Comparison of ENCODE assay signal across 10 cellular contexts in genomic region chr3:49131576-49131975, GRCh38. TPM values are rescaled to one million over a fixed set of nuclear protein-coding genes. Genes with fewer than 3 reads are reported as not detected.
A peak's percentile ranks its signal among the peaks of the same experiment; 100 is the strongest.
DNase-seq lines count a peak whose midpoint lies in the region; TF ChIP-seq lines count a peak whose summit lies in the region.
"Had no signal": no experiment of that assay in that cellular context is flagged by ENCODE, and none has a peak within 500 bp of the region (broad histone marks: within the 10 kb centered on the region; RNA-seq: fewer than 3 reads in every experiment).

No MANE protein-coding gene starts in this region.

- DNase-seq in right atrium auricular region (ENCODE audit: low spot score), result no peak
- DNase-seq in cardiac septum (ENCODE audit: low spot score), result no peak
- DNase-seq in fibroblast of the aortic adventitia (ENCODE audit: low read depth), result no peak
- peak; percentile 58 for DNase-seq in osteoblast (ENCODE audit: insufficient read length, low spot score, missing footprints)
- DNase-seq in RPMI8226, result no peak
- DNase-seq in NCI-H2081 treated with DMSO at 0.1 percent for 48 hours (lab: John Stamatoyannopoulos, UW), result no peak
- DNase-seq in NCI-H1048 (lab: John Stamatoyannopoulos, UW), result no peak
- no peak for DNase-seq in RKO (ENCODE audit: low spot score)
- DNase-seq: NCI-H1417; stimulated activated CD4-positive, alpha-beta T cell treated with anti-CD3 and anti-CD28 coated beads, Interleukin-2, amount 100 ng/mL, for 24 hours had no signal

- H3K27me3 ChIP-seq in right atrium auricular region (no peaks in the 10 kb centered on the region), osteoblast (ENCODE audit: insufficient read depth, low read length) (no peaks in the 10 kb centered on the region)

- H3K27ac ChIP-seq in right atrium auricular region (peak overlapping the region; percentile 90 to 92), osteoblast (ENCODE audit: low read depth, low read length) (peak overlapping the region; percentile 88)

- H3K36me3 ChIP-seq in right atrium auricular region (peaks cover 49% of the 10 kb centered on the region), osteoblast (ENCODE audit: insufficient read depth, low read length) (peaks cover 49% of the 10 kb centered on the region)

- peaks cover 0 to 31% of the 10 kb centered on the region in 2 donors for H3K4me1 ChIP-seq in right atrium auricular region
- H3K4me1 ChIP-seq in osteoblast (ENCODE audit: insufficient read depth, low read length), result peaks cover 16% of the 10 kb centered on the region

- intact Hi-C loops in cardiac septum (cut with DNase I), result loop anchor here (5.0 kb wide), 2 partner anchors 114 to 146 kb away; partner anchors contain the start of genes C3orf62 and DALRD3

- TF ChIP-seq CTCF in right atrium auricular region (IDR thresholded peaks at IDR 0.05) (no peak), fibroblast of the aortic adventitia (IDR thresholded peaks at IDR 0.05; ENCODE audit: insufficient read depth, low read length) (no peak), osteoblast (IDR thresholded peaks at IDR 0.05; ENCODE audit: extremely low read depth, low read depth, low read length) (no peak)

- H4K20me1 ChIP-seq in osteoblast (ENCODE audit: insufficient read depth, low read length), result peaks cover 26% of the 10 kb centered on the region

- no peaks in the 10 kb centered on the region for H3K9me3 ChIP-seq in right atrium auricular region
- no peaks in the 10 kb centered on the region for H3K9me3 ChIP-seq in osteoblast (ENCODE audit: low read depth, low read length)

- H2AFZ ChIP-seq in osteoblast (ENCODE audit: low read length), result no peak overlapping the region

- H3K4me2 ChIP-seq in osteoblast (ENCODE audit: insufficient read depth, low read length), result peak overlapping the region; percentile 99

- H3K79me2 ChIP-seq in osteoblast (ENCODE audit: insufficient read depth, low read length), result peaks cover 44% of the 10 kb centered on the region

- H3K4me3 ChIP-seq in right atrium auricular region (peak overlapping the region; percentile 67 to 78), fibroblast of the aortic adventitia (ENCODE audit: low read depth, low read length) (peak overlapping the region; percentile 92), osteoblast (ENCODE audit: insufficient read depth, low read length) (peak overlapping the region; percentile 99)

RNA-seq across cellular contexts. Expression of gene LAMB2, which starts 1.3 kb away (rescaled TPM):
- total RNA-seq in right atrium auricular region (1,000 to 10,000 TPM; 1,056 to 1,180 TPM), cardiac septum (788 TPM), fibroblast of the aortic adventitia (ENCODE audit: low replicate concordance) (202 and 937 TPM in 2 replicates), osteoblast (355 and 450 TPM in 2 replicates)

RNA-seq across cellular contexts. Expression of gene USP19, which starts 11.0 kb away (rescaled TPM):
- total RNA-seq in right atrium auricular region (10 to 100 TPM; 49.3 to 58.7 TPM), cardiac septum (58.5 TPM), fibroblast of the aortic adventitia (ENCODE audit: low replicate concordance) (23.7 and 36.0 TPM in 2 replicates), osteoblast (37.1 and 49.6 TPM in 2 replicates)

RNA-seq across cellular contexts. Expression of gene QARS1, which starts 27.0 kb away (rescaled TPM):
- total RNA-seq in right atrium auricular region (100 to 1,000 TPM; 118 to 138 TPM), cardiac septum (149 TPM), fibroblast of the aortic adventitia (ENCODE audit: low replicate concordance) (306 and 348 TPM in 2 replicates), osteoblast (360 and 416 TPM in 2 replicates)

RNA-seq across cellular contexts. Expression of gene CCDC71, which starts 34.6 kb away (rescaled TPM):
- total RNA-seq in right atrium auricular region (10 to 100 TPM; 16.7 to 25.2 TPM), cardiac septum (11.4 TPM), fibroblast of the aortic adventitia (ENCODE audit: low replicate concordance) (14.8 and 22.7 TPM in 2 replicates), osteoblast (19.2 and 22.8 TPM in 2 replicates)

RNA-seq across cellular contexts. Expression of gene QRICH1, which starts 37.7 kb away (rescaled TPM):
- total RNA-seq in right atrium auricular region, result 10 to 100 TPM; 39.1 to 46.8 TPM
- 54.5 TPM for total RNA-seq in cardiac septum
- 33.8 and 75.3 TPM in 2 replicates for total RNA-seq in fibroblast of the aortic adventitia (ENCODE audit: low replicate concordance)
- total RNA-seq in osteoblast, result 136 and 167 TPM in 2 replicates
